Comparison of ENCODE assay signal across 7 cellular contexts in genomic region chr10:61992683-61993629, GRCh38.
DNase-seq lines count a peak whose midpoint lies in the region; ATAC-seq and TF ChIP-seq lines count a peak whose summit lies in the region.

No MANE protein-coding gene starts in this region.

- BruUV-seq in IMR-90 (replicated peaks; lab: Mats Ljungman, UMichigan), result no TSS peak

- no peak for TF ChIP-seq POLR2A in IMR-90 (IDR thresholded peaks at IDR 0.05; ENCODE audit: low read depth, low read length)

- no peak for TF ChIP-seq CTCF in IMR-90 (conservative IDR thresholded peaks at IDR 0.05; ENCODE audit: low read depth, low read length)

- H3K27me3 ChIP-seq in IMR-90 (ENCODE audit: control insufficient read depth, insufficient read depth, low read length) (no peaks in the 10 kb centered on the region), aorta (ENCODE audit: control insufficient read depth in 1 of 2, insufficient read depth in 2 of 2, low read length in 1 of 2) (no peaks in the 10 kb centered on the region)
- no peaks in the 10 kb centered on the region for H3K27me3 ChIP-seq in effector memory CD4-positive, alpha-beta T cell (replicated peaks; ENCODE audit: control insufficient read depth, insufficient read depth, low read length, poor library complexity, severe bottlenecking)

- H3K9me3 ChIP-seq in IMR-90 (ENCODE audit: control insufficient read depth, insufficient read depth, low read length), result no peaks in the 10 kb centered on the region
- no peaks in the 10 kb centered on the region for H3K9me3 ChIP-seq in effector memory CD4-positive, alpha-beta T cell (ENCODE audit: control insufficient read depth, low read length)
- no peaks in the 10 kb centered on the region for H3K9me3 ChIP-seq in aorta (ENCODE audit: control insufficient read depth, low read length)

- H3K9ac ChIP-seq in IMR-90 (ENCODE audit: low read depth, low read length), result peak overlapping the region; percentile 69

- H3K27me3 Mint-ChIP-seq in activated CD4-positive, alpha-beta T cell treated with anti-CD3 and anti-CD28 coated beads for 36 hours, result no peaks in the 10 kb centered on the region

- POLR2A ChIA-PET in IMR-90 (lab: Charles Lee; ENCODE audit: unreplicated experiment), result interaction anchor here (0.6 kb wide), 1 partner anchor 75 kb away, joined by 3 read pairs; no protein-coding TSS in a partner anchor
- POLR2A ChIA-PET in activated CD4-positive, alpha-beta T cell treated with anti-CD3 and anti-CD28 coated beads for 36 hours (lab: Charles Lee), result interaction anchor here (0.5 to 3.1 kb wide), 20 partner anchors 9 to 206 kb away, joined by 3 to 48 read pairs (median 5); no protein-coding TSS in a partner anchor

- peaks cover 87% of the 10 kb centered on the region for H3K4me1 Mint-ChIP-seq in activated CD4-positive, alpha-beta T cell treated with anti-CD3 and anti-CD28 coated beads for 36 hours

- peak overlapping the region; percentile 55 to 64; a peak in 3 of 4 replicates for H4K8ac ChIP-seq in IMR-90 (ENCODE audit: low read depth in 2 of 2, low read length in 2 of 2)

- H3K9me1 ChIP-seq in IMR-90 (ENCODE audit: insufficient read depth, low read length), result peaks cover 18% of the 10 kb centered on the region

- in situ Hi-C loops in IMR-90 (cut with MboI; ENCODE audit: low sequenced_read_pairs), result no loop called here

- H2BK5ac ChIP-seq in IMR-90 (ENCODE audit: low read depth, low read length, poor library complexity, severe bottlenecking), result peak overlapping the region; percentile 95

- H3K36me3 ChIP-seq in IMR-90 (ENCODE audit: control insufficient read depth, insufficient read depth, low read length) (peaks cover 5% of the 10 kb centered on the region), aorta (ENCODE audit: control insufficient read depth in 1 of 2, insufficient read depth in 2 of 2, low read length in 1 of 2) (peaks cover 0 to 3% of the 10 kb centered on the region in 2 donors)
- no peaks in the 10 kb centered on the region for H3K36me3 ChIP-seq in effector memory CD4-positive, alpha-beta T cell (ENCODE audit: control insufficient read depth, insufficient read depth, low read length)

- H2AK9ac ChIP-seq in IMR-90 (replicated peaks; ENCODE audit: low read depth, low read length, poor library complexity), result no peak overlapping the region

- ATAC-seq in GM19467 (IDR thresholded peaks at IDR 0.05; ENCODE audit: unreplicated experiment), result peak; percentile 36
- ATAC-seq in IMR-90 (ENCODE audit: low read depth), result peak; percentile 69
- ATAC-seq in activated CD4-positive, alpha-beta T cell treated with anti-CD3 and anti-CD28 coated beads for 36 hours, result peak; percentile 50
- ATAC-seq in aorta (ENCODE audit: low FRiP score), result peak; percentile 92
- no peak for ATAC-seq in GM19023 (IDR thresholded peaks at IDR 0.05; ENCODE audit: unreplicated experiment)

- peak overlapping the region; percentile 46; the same call in 1 of the 2 replicates for H3K4me3 ChIP-seq in IMR-90 (ENCODE audit: insufficient read depth, low read depth, low read length)
- H3K4me3 ChIP-seq in effector memory CD4-positive, alpha-beta T cell (ENCODE audit: insufficient read depth, low read depth, low read length, poor library complexity, severe bottlenecking), result peak overlapping the region; percentile 31
- H3K4me3 ChIP-seq in aorta (ENCODE audit: low read length in 2 of 2), result peak overlapping the region in 1 of 2 donors; percentile 41

- peak overlapping the region; percentile 64 for H3K4me3 Mint-ChIP-seq in activated CD4-positive, alpha-beta T cell treated with anti-CD3 and anti-CD28 coated beads for 36 hours

- intact Hi-C loops in IMR-90 (cut with micrococcal nuclease), result loop anchor here (2.0 kb wide), 1 partner anchor 56 kb away; no protein-coding TSS in a partner anchor
- intact Hi-C loops in activated CD4-positive, alpha-beta T cell treated with anti-CD3 and anti-CD28 coated beads for 36 hours (cut with DNase I, micrococcal nuclease), result loop anchor here (1.0 to 10.0 kb wide), 15 partner anchors 9 to 823 kb away; partner anchors contain the start of gene EGR2 (in 1 of the 2)
- intact Hi-C loops in aorta (cut with DNase I), result loop anchor here (5.0 kb wide), 3 partner anchors 44 to 91 kb away; partner anchors contain the start of gene ARID5B (in 1 of the 2)

- H3K4me1 ChIP-seq in IMR-90 (ENCODE audit: control insufficient read depth, insufficient read depth, low read length) (peaks cover 12% of the 10 kb centered on the region), aorta (ENCODE audit: control insufficient read depth in 1 of 2, insufficient read depth in 2 of 2, low read length in 2 of 2) (peaks cover 6% of the 10 kb centered on the region in 2 donors)
- peaks cover 18% of the 10 kb centered on the region for H3K4me1 ChIP-seq in effector memory CD4-positive, alpha-beta T cell (ENCODE audit: control insufficient read depth, insufficient read depth, low read length, poor library complexity, severe bottlenecking)

- H3K36me3 Mint-ChIP-seq in activated CD4-positive, alpha-beta T cell treated with anti-CD3 and anti-CD28 coated beads for 36 hours (ENCODE audit: low read depth), result peaks cover 63% of the 10 kb centered on the region

- peak overlapping the region; percentile 93 for H3K27ac ChIP-seq in IMR-90 (ENCODE audit: insufficient read depth, low read length)
- peak overlapping the region; percentile 64 for H3K27ac ChIP-seq in effector memory CD4-positive, alpha-beta T cell (ENCODE audit: insufficient read depth, low read length, poor library complexity, severe bottlenecking)
- H3K27ac ChIP-seq in aorta (ENCODE audit: low read depth in 1 of 2, low read length in 2 of 2), result peak overlapping the region; percentile 82 to 85

- peak overlapping the region; percentile 36; the same call in 1 of the 2 replicates for H3K56ac ChIP-seq in IMR-90 (ENCODE audit: extremely low read depth, insufficient read depth, low read length)

- DNase-seq in IMR-90, result peak; percentile 88
- DNase-seq in activated CD4-positive, alpha-beta T cell treated with anti-CD3 and anti-CD28 coated beads for 36 hours, result peak; percentile 74
- DNase-seq in effector memory CD4-positive, alpha-beta T cell, result peak; percentile 19 to 46 (median 37)
- DNase-seq in non-pigmented ciliary epithelial cell (ENCODE audit: low read depth), result peak; percentile 73
- DNase-seq in aorta, result peak in 1 of 2 donors; percentile 73

- TF ChIP-seq RAD21 in IMR-90 (IDR thresholded peaks at IDR 0.05; ENCODE audit: low read length), result no peak

- no peak overlapping the region; the same call in 1 of the 2 replicates for H4K91ac ChIP-seq in IMR-90 (ENCODE audit: insufficient read depth, low read depth, low read length)

- peak overlapping the region; percentile 78 for H2AK5ac ChIP-seq in IMR-90 (ENCODE audit: low read depth, low read length)

- CTCF ChIA-PET in IMR-90 (lab: Yijun Ruan, JAX), result interaction anchor here (1.5 kb wide), 1 partner anchor 33 kb away, joined by 3 read pairs; no protein-coding TSS in a partner anchor
- CTCF ChIA-PET in activated CD4-positive, alpha-beta T cell treated with anti-CD3 and anti-CD28 coated beads for 36 hours (lab: Charles Lee), result interaction anchor here (0.6 to 3.6 kb wide), 18 partner anchors 9 to 252 kb away, joined by 3 to 21 read pairs (median 5); partner anchors contain the start of gene ARID5B

- H3K27ac Mint-ChIP-seq in activated CD4-positive, alpha-beta T cell treated with anti-CD3 and anti-CD28 coated beads for 36 hours, result peak overlapping the region; percentile 95

- peak overlapping the region; percentile 30; the same call in 1 of the 2 replicates for H2BK20ac ChIP-seq in IMR-90 (ENCODE audit: low read depth, low read length)

- peak overlapping the region; percentile 23; the same call in 1 of the 2 replicates for H2BK120ac ChIP-seq in IMR-90 (ENCODE audit: low read depth, low read length)

- dilution Hi-C loops in IMR-90 (cut with HindIII; ENCODE audit: low sequenced_read_pairs, unreplicated experiment), result no loop called here

- peak overlapping the region; percentile 99 for H3K4me2 ChIP-seq in IMR-90 (ENCODE audit: low read depth, low read length)

- peak overlapping the region; percentile 26; the same call in 1 of the 2 replicates for H3K23ac ChIP-seq in IMR-90 (ENCODE audit: low read depth, low read length)

- H3K18ac ChIP-seq in IMR-90 (ENCODE audit: low read depth, low read length), result peak overlapping the region; percentile 99

- no peak overlapping the region for H2AFZ ChIP-seq in IMR-90 (replicated peaks; ENCODE audit: low read length, poor library complexity)

- peak overlapping the region; percentile 95 for H4K5ac ChIP-seq in IMR-90 (ENCODE audit: low read depth, low read length)

- no CpG with 5 or more reads among the region's 7 CpGs for WGBS in IMR-90 (ENCODE audit: extremely low coverage in 2 of 2, insufficient read length in 1 of 2), 2 experiments
- WGBS in aorta, 2 donors, result 4 to 5% methylated on average over 7 of the region's 7 CpGs

- 0 out of 2 replicates have a peak overlapping the region, but pooled peaks have one; percentile 23 for H3K14ac ChIP-seq in IMR-90 (replicated peaks; ENCODE audit: low read depth, low read length)

- 0 out of 3 replicates have a peak overlapping the region, but pooled peaks have one; percentile 61 for H2BK15ac ChIP-seq in IMR-90 (ENCODE audit: low read depth, low read length)

- peaks cover 13% of the 10 kb centered on the region; the same call in 1 of the 2 replicates for H4K20me1 ChIP-seq in IMR-90 (ENCODE audit: insufficient read depth, low read length)

- peaks cover 32 to 71% of the 10 kb centered on the region in 2 experiments for H3K79me1 ChIP-seq in IMR-90 (ENCODE audit: low read depth in 1 of 2, low read length in 2 of 2)

- peak overlapping the region; percentile 70; the same call in 1 of the 2 replicates for H3K4ac ChIP-seq in IMR-90 (ENCODE audit: low read depth, low read length)

- peaks cover 4% of the 10 kb centered on the region for H3K9me3 Mint-ChIP-seq in activated CD4-positive, alpha-beta T cell treated with anti-CD3 and anti-CD28 coated beads for 36 hours (ENCODE audit: low read depth)

TF ChIP-seq in IMR-90, 13 proteins besides CTCF, POLR2A, EP300 and RAD21 (continues in another document):
- TF ChIP-seq CHD1 (IDR thresholded peaks at IDR 0.05; ENCODE audit: low read depth, low read length), result no peak
- TF ChIP-seq RCOR1 (IDR thresholded peaks at IDR 0.05; ENCODE audit: insufficient replicate concordance, low read length), result no peak
- peak; percentile 88 for TF ChIP-seq CEBPB (IDR thresholded peaks at IDR 0.05; ENCODE audit: low read depth, low read length)
- no peak for TF ChIP-seq BHLHE40 (IDR thresholded peaks at IDR 0.05; ENCODE audit: low read depth, low read length)
- TF ChIP-seq MAFK (IDR thresholded peaks at IDR 0.05; ENCODE audit: low read depth, low read length), result 0 out of 2 replicates have a peak, but pooled peaks have one; percentile 7
- no peak for TF ChIP-seq ELK1 (IDR thresholded peaks at IDR 0.05; ENCODE audit: borderline replicate concordance, low read depth, low read length)
